ENCODE assay signal across 8 cellular contexts in genomic region chr20:5529331-5530142, GRCh38.
A peak's percentile ranks its signal among the peaks of the same experiment; 100 is the strongest.
DNase-seq lines count a peak whose midpoint lies in the region; ATAC-seq, FAIRE-seq and TF ChIP-seq lines count a peak whose summit lies in the region.

No MANE protein-coding gene starts in this region.

- in situ Hi-C loops in Caki2 (cut with HindIII; ENCODE audit: low pct_unique_long_range_greater_than_20kb, low sequenced_read_pairs) = no loop called here

- peak; percentile 76 for ATAC-seq in GM21528 (IDR thresholded peaks at IDR 0.05; ENCODE audit: low FRiP score, unreplicated experiment)

- H3K4me2 ChIP-seq in OCI-LY3 (ENCODE audit: low read length) (peak overlapping the region; percentile 88), endothelial cell of umbilical vein (ENCODE audit: insufficient read depth, low read length) (peak overlapping the region; percentile 10)

- no peaks in the 10 kb centered on the region for H3K9me3 ChIP-seq in OCI-LY3 (ENCODE audit: insufficient read depth, low read length)
- no peaks in the 10 kb centered on the region for H3K9me3 ChIP-seq in endothelial cell of umbilical vein (replicated peaks; ENCODE audit: control insufficient read depth, insufficient read depth, low read length)
- no peaks in the 10 kb centered on the region for H3K9me3 ChIP-seq in muscle layer of duodenum (ENCODE audit: control insufficient read depth in 1 of 2, low read length in 2 of 2)

- TF ChIP-seq POLR2A in endothelial cell of umbilical vein (IDR thresholded peaks at IDR 0.05; ENCODE audit: low read depth, low read length) = no peak

- H3K4me3 ChIP-seq in OCI-LY3 (ENCODE audit: low read length) (peak overlapping the region; percentile 63), endothelial cell of umbilical vein (replicated peaks in 1 of 3; ENCODE audit: insufficient read depth in 1 of 3, low read depth in 1 of 3, low read length in 3 of 3) (no peak overlapping the region), muscle layer of duodenum (ENCODE audit: low read depth in 1 of 2, low read length in 2 of 2) (peak overlapping the region; percentile 17 to 45)

- H3K27me3 ChIP-seq in OCI-LY3 (ENCODE audit: low read depth, low read length) (no peaks in the 10 kb centered on the region), endothelial cell of umbilical vein (ENCODE audit: control insufficient read depth in 2 of 2, insufficient read depth in 2 of 2, low read length in 2 of 2) (peaks cover 0 to 5% of the 10 kb centered on the region in 2 experiments), muscle layer of duodenum (ENCODE audit: low read depth, low read length) (no peaks in the 10 kb centered on the region)

- CTCF ChIA-PET in endothelial cell of umbilical vein (lab: Charles Lee) = interaction anchor here (0.6 to 5.9 kb wide), 56 partner anchors 9 to 611 kb away, joined by 3 to 191 read pairs (median 5); partner anchors contain the start of genes MCM8 and TRMT6

- H3K9me1 ChIP-seq in endothelial cell of umbilical vein (replicated peaks; ENCODE audit: control insufficient read depth, extremely low read depth, insufficient read depth, low read length) = no peaks in the 10 kb centered on the region

- TF ChIP-seq EP300 in Ishikawa (IDR thresholded peaks at IDR 0.05; ENCODE audit: borderline replicate concordance) = no peak

- POLR2A ChIA-PET in endothelial cell of umbilical vein (lab: Charles Lee) = no interaction called here

- peak; percentile 76 for TF ChIP-seq RAD21 in Ishikawa (IDR thresholded peaks at IDR 0.05; ENCODE audit: low read depth)

- DNase-seq in Caki2 (ENCODE audit: low read depth) (peak; percentile 47), endothelial cell of umbilical vein (ENCODE audit: low read depth, low spot score) (peak; percentile 71)
- peak; percentile 83 for DNase-seq in activated CD8-positive, alpha-beta memory T cell treated with anti-CD3 and anti-CD28 coated beads, Interleukin-2, amount 50 U/mL, for 4 hours
- DNase-seq in stimulated activated CD8-positive, alpha-beta memory T cell treated with anti-CD3 and anti-CD28 coated beads, Interleukin-4, amount 100 ng/mL, for 4 hours (ENCODE audit: low read depth in 2 of 2, low spot score in 1 of 2) = peak; percentile 57 to 67

- no TSS peak for BruUV-seq in endothelial cell of umbilical vein (replicated peaks; lab: Mats Ljungman, UMichigan)

- peak; percentile 97 for TF ChIP-seq CTCF in OCI-LY3 (IDR thresholded peaks at IDR 0.05; ENCODE audit: low read depth, low read length)
- TF ChIP-seq CTCF in endothelial cell of umbilical vein (IDR thresholded peaks at IDR 0.05; ENCODE audit: extremely low read depth in 1 of 2, insufficient read depth in 1 of 2, low read depth in 1 of 2, low read length in 2 of 2) = peak; percentile 91 to 94

- H4K20me1 ChIP-seq in OCI-LY3 (ENCODE audit: insufficient read depth, low read length) = no peaks in the 10 kb centered on the region
- H4K20me1 ChIP-seq in endothelial cell of umbilical vein (replicated peaks; ENCODE audit: control insufficient read depth, extremely low read depth, insufficient read depth, low read length) = no peaks in the 10 kb centered on the region

- no peak overlapping the region; the same call in 1 of the 2 replicates for H3K27ac ChIP-seq in OCI-LY3 (ENCODE audit: low read length)
- H3K27ac ChIP-seq in endothelial cell of umbilical vein (ENCODE audit: insufficient read depth, low read depth, low read length) = no peak overlapping the region
- no peak overlapping the region for H3K27ac ChIP-seq in muscle layer of duodenum (ENCODE audit: low read length)

- dilution Hi-C loops in endothelial cell of umbilical vein (cut with MboI; ENCODE audit: extremely low pct_ligation_motif_present, low sequenced_read_pairs) = no loop called here

- no peaks in the 10 kb centered on the region for H3K36me3 ChIP-seq in OCI-LY3 (replicated peaks; ENCODE audit: low read depth, low read length)
- no peaks in the 10 kb centered on the region for H3K36me3 ChIP-seq in endothelial cell of umbilical vein (ENCODE audit: control insufficient read depth in 2 of 2, extremely low read depth in 1 of 2, insufficient read depth in 2 of 2, low read length in 2 of 2)
- H3K36me3 ChIP-seq in muscle layer of duodenum (ENCODE audit: control insufficient read depth in 1 of 2, insufficient read depth in 2 of 2, low read length in 2 of 2) = no peaks in the 10 kb centered on the region

- H3K9ac ChIP-seq in OCI-LY3 (ENCODE audit: low read length) (0 out of 2 replicates have a peak overlapping the region, but pooled peaks have one; percentile 20), endothelial cell of umbilical vein (replicated peaks; ENCODE audit: extremely low read depth, insufficient read depth, low read length) (no peak overlapping the region)

- intact Hi-C loops in endothelial cell of umbilical vein (cut with micrococcal nuclease) = loop anchor here (1.0 to 2.0 kb wide), 6 partner anchors 27 to 548 kb away; partner anchors contain the start of genes MCM8 and TRMT6

- FAIRE-seq in endothelial cell of umbilical vein (lab: Jason Lieb, UNC) = peak; percentile 88

- peak overlapping the region; percentile 72; the same call in 1 of the 2 replicates for H2AFZ ChIP-seq in OCI-LY3 (ENCODE audit: low read depth, low read length)
- H2AFZ ChIP-seq in endothelial cell of umbilical vein (ENCODE audit: low read depth, low read length) = no peak overlapping the region

- H3K4me1 ChIP-seq in OCI-LY3 (ENCODE audit: low read length) (peaks cover 6% of the 10 kb centered on the region; the same call in 1 of the 2 replicates), endothelial cell of umbilical vein (ENCODE audit: control insufficient read depth, extremely low read depth, insufficient read depth, low read length) (no peaks in the 10 kb centered on the region), muscle layer of duodenum (ENCODE audit: control insufficient read depth in 1 of 2, insufficient read depth in 2 of 2, low read length in 2 of 2) (peaks cover 0 to 8% of the 10 kb centered on the region in 2 donors)

- H3K79me2 ChIP-seq in OCI-LY3 (ENCODE audit: low read length) (no peaks in the 10 kb centered on the region), endothelial cell of umbilical vein (ENCODE audit: control insufficient read depth, insufficient read depth, low read length) (no peaks in the 10 kb centered on the region)

TF ChIP-seq in Ishikawa, 13 proteins besides CTCF, POLR2A, EP300 and RAD21 (continues in another document):
- TF ChIP-seq USF1 (IDR thresholded peaks at IDR 0.05) = no peak
- no peak for TF ChIP-seq MAX (IDR thresholded peaks at IDR 0.05)
- no peak for TF ChIP-seq TEAD4 (IDR thresholded peaks at IDR 0.05)
- TF ChIP-seq FOXM1 (IDR thresholded peaks at IDR 0.05; ENCODE audit: borderline replicate concordance, low read depth) = no peak
- TF ChIP-seq EGR1 (IDR thresholded peaks at IDR 0.05) = no peak
- no peak for TF ChIP-seq CREB1 (IDR thresholded peaks at IDR 0.05; ENCODE audit: low read depth)
- TF ChIP-seq TAF1 (IDR thresholded peaks at IDR 0.05; ENCODE audit: low read depth) = no peak

TF ChIP-seq in endothelial cell of umbilical vein, 7 proteins besides CTCF, POLR2A, EP300 and RAD21:
- TF ChIP-seq GATA2 (IDR thresholded peaks at IDR 0.05; ENCODE audit: insufficient read depth, insufficient read length, low read depth, low read length) (no peak), JUN (IDR thresholded peaks at IDR 0.05; ENCODE audit: borderline replicate concordance, insufficient read depth, insufficient read length, low read depth) (no peak), MAX (IDR thresholded peaks at IDR 0.05; ENCODE audit: insufficient read depth, insufficient read length) (no peak), POLR2AphosphoS5 (IDR thresholded peaks at IDR 0.05; ENCODE audit: insufficient read depth, low read depth, low read length) (no peak), FOS (IDR thresholded peaks at IDR 0.05; ENCODE audit: borderline replicate concordance, insufficient read depth, low read length) (no peak), MYC (IDR thresholded peaks at IDR 0.05; ENCODE audit: low read depth, low read length) (no peak), EZH2 (IDR thresholded peaks at IDR 0.05; ENCODE audit: borderline replicate concordance, low read depth, low read length, severe bottlenecking) (no peak)

Comparison
In these comparisons a context has a peak if more than half of its experiments do, and no peak if none do; other contexts are left out.
1. H3K4me3 ChIP-seq: peak in OCI-LY3 (single experiment) and muscle layer of duodenum (2 of 2); none in endothelial cell of umbilical vein (0 of 3).
2. Peak in every context shown above with its lines, with median percentiles within 50 percentile points of each other: DNase-seq.